Comparison of ENCODE assay signal across 27 cellular contexts in genomic region chr11:117061256-117061655, GRCh38. TPM values are rescaled to one million over a fixed set of nuclear protein-coding genes. Genes with fewer than 3 reads are reported as not detected.
A peak's percentile ranks its signal among the peaks of the same experiment; 100 is the strongest.
DNase-seq lines count a peak whose midpoint lies in the region; ATAC-seq, FAIRE-seq and TF ChIP-seq lines count a peak whose summit lies in the region.
"Had no signal": no experiment of that assay in that cellular context is flagged by ENCODE, and none has a peak within 500 bp of the region (broad histone marks: within the 10 kb centered on the region; RNA-seq: fewer than 3 reads in every experiment).

No MANE protein-coding gene starts in this region.

- no peak overlapping the region for H3K4me2 ChIP-seq in HepG2 (ENCODE audit: low read depth, low read length)
- H3K4me2 ChIP-seq: GM23338 had no signal

- peak; percentile 41 for DNase-seq in activated CD4-positive, alpha-beta T cell treated with anti-CD3 and anti-CD28 coated beads, Interleukin-2, amount 10 ng/mL, durations not matched to agents 24 days and 14 days
- DNase-seq in activated CD4-positive, alpha-beta T cell treated with anti-CD3 and anti-CD28 coated beads for 36 hours, result no peak
- no peak for DNase-seq in HepG2 (ENCODE audit: low spot score)
- DNase-seq in colonic mucosa, result no peak
- no peak for DNase-seq in cerebellar cortex (ENCODE audit: low spot score)
- DNase-seq in NCI-H187 treated with DMSO at 0.1 percent for 48 hours (lab: John Stamatoyannopoulos, UW), result no peak
- DNase-seq: CD4-positive, alpha-beta T cell; COR-L47; DMS53; H9; HFFc6; Karpas-422; NCI-H1105 treated with DMSO at 0.1 percent for 48 hours; NCI-H146; NCI-H2029; NCI-H446; NCI-H524 treated with DMSO at 0.1 percent for 48 hours; NCI-H774; Right ventricle myocardium superior; RPMI8226 had no signal

- no peak for FAIRE-seq in HepG2 (lab: Jason Lieb, UNC)
- FAIRE-seq: G401.6, GM12878 had no signal

- TF ChIP-seq CTCF in HEK293 (tag by site-specific recombination; IDR thresholded peaks at IDR 0.05) (no peak), HepG2 (CRISPR knock-in tag; IDR thresholded peaks at IDR 0.05) (no peak), colonic mucosa (IDR thresholded peaks at IDR 0.05) (no peak)

- H3K4me1 Mint-ChIP-seq in activated CD4-positive, alpha-beta T cell treated with anti-CD3 and anti-CD28 coated beads, Interleukin-2, amount 10 ng/mL, durations not matched to agents 24 days and 14 days, result peaks cover 46% of the 10 kb centered on the region
- peaks cover 59% of the 10 kb centered on the region for H3K4me1 Mint-ChIP-seq in activated CD4-positive, alpha-beta T cell treated with anti-CD3 and anti-CD28 coated beads for 36 hours
- H3K4me1 Mint-ChIP-seq in activated T-helper 17 cell treated with anti-CD3 and anti-CD28 coated beads, Interleukin-2, amount 50 U/mL, for 72 hours, result peaks cover 49% of the 10 kb centered on the region

- no peaks in the 10 kb centered on the region for H3K9me3 ChIP-seq in HEK293 (ENCODE audit: control insufficient read depth, insufficient read depth, low read depth, low read length)
- no peaks in the 10 kb centered on the region for H3K9me3 ChIP-seq in HepG2 (ENCODE audit: low read length)
- no peaks in the 10 kb centered on the region for H3K9me3 ChIP-seq in colonic mucosa
- H3K9me3 ChIP-seq: BLaER1 treated with 17β-estradiol and CSF1 and Interleukin-3, amounts not matched to agents 10 nM and 100 nM had no signal

- no peak for ATAC-seq in activated CD4-positive, alpha-beta T cell treated with anti-CD3 and anti-CD28 coated beads for 36 hours
- ATAC-seq in activated T-helper 17 cell treated with anti-CD3 and anti-CD28 coated beads, Interleukin-2, amount 50 U/mL, for 72 hours (replicated peaks), result no peak
- no peak for ATAC-seq in HepG2
- ATAC-seq: GM23338 had no signal

- H3K27ac Mint-ChIP-seq in activated CD4-positive, alpha-beta T cell treated with anti-CD3 and anti-CD28 coated beads, Interleukin-2, amount 10 ng/mL, durations not matched to agents 24 days and 14 days, result no peak overlapping the region
- no peak overlapping the region for H3K27ac Mint-ChIP-seq in activated CD4-positive, alpha-beta T cell treated with anti-CD3 and anti-CD28 coated beads for 36 hours
- H3K27ac Mint-ChIP-seq in activated T-helper 17 cell treated with anti-CD3 and anti-CD28 coated beads, Interleukin-2, amount 50 U/mL, for 72 hours, result peak overlapping the region; percentile 39
- H3K27ac Mint-ChIP-seq: CD4-positive, alpha-beta T cell; GM23338; HFFc6 had no signal

- H3K4me3 ChIP-seq in HEK293 (ENCODE audit: low read depth, low read length), result no peak overlapping the region
- no peak overlapping the region for H3K4me3 ChIP-seq in HepG2 (replicated peaks in 1 of 3; ENCODE audit: insufficient read depth in 1 of 3, low read depth in 2 of 3, low read length in 3 of 3)
- no peak overlapping the region for H3K4me3 ChIP-seq in colonic mucosa
- H3K4me3 ChIP-seq: BLaER1 treated with 17β-estradiol and CSF1 and Interleukin-3, amounts not matched to agents 10 nM and 100 nM; GM12878; GM23338 had no signal

- WGBS in HepG2 (ENCODE audit: low lambda C conversion rate), result 92% methylated on average over 5 of the region's 5 CpGs

- no peak for TF ChIP-seq RAD21 in HepG2 (CRISPR knock-in tag; IDR thresholded peaks at IDR 0.05)

- H2AFZ ChIP-seq in HepG2 (ENCODE audit: low read length), result no peak overlapping the region
- H2AFZ ChIP-seq: GM23338 had no signal

- H3K27ac ChIP-seq in HEK293 (ENCODE audit: extremely low read depth, low read depth, low read length), result no peak overlapping the region
- no peak overlapping the region for H3K27ac ChIP-seq in HepG2 (ENCODE audit: extremely low read length, insufficient read depth, low read length)
- H3K27ac ChIP-seq in colonic mucosa, result no peak overlapping the region
- H3K27ac ChIP-seq: BLaER1 treated with 17β-estradiol and CSF1 and Interleukin-3, amounts not matched to agents 10 nM and 100 nM; HL-60 had no signal

- H3K36me3 ChIP-seq in HEK293 (ENCODE audit: control insufficient read depth in 2 of 2, insufficient read depth in 1 of 2, low read length in 2 of 2) (no peaks in the 10 kb centered on the region), HepG2 (replicated peaks in 1 of 2; ENCODE audit: control insufficient read depth in 1 of 2, insufficient read depth in 2 of 2, low read length in 2 of 2) (no peaks in the 10 kb centered on the region), colonic mucosa (no peaks in the 10 kb centered on the region)

- no peaks in the 10 kb centered on the region for H3K27me3 ChIP-seq in HepG2 (ENCODE audit: control insufficient read depth in 1 of 2, insufficient read depth in 2 of 2, low read length in 2 of 2)
- H3K27me3 ChIP-seq in colonic mucosa, result no peaks in the 10 kb centered on the region
- H3K27me3 ChIP-seq: BLaER1 treated with 17β-estradiol and CSF1 and Interleukin-3, amounts not matched to agents 10 nM and 100 nM had no signal

- H3K9me3 Mint-ChIP-seq in activated CD4-positive, alpha-beta T cell treated with anti-CD3 and anti-CD28 coated beads, Interleukin-2, amount 10 ng/mL, durations not matched to agents 24 days and 14 days, result peaks cover 3% of the 10 kb centered on the region
- no peaks in the 10 kb centered on the region for H3K9me3 Mint-ChIP-seq in activated CD4-positive, alpha-beta T cell treated with anti-CD3 and anti-CD28 coated beads for 36 hours (ENCODE audit: low read depth)
- no peaks in the 10 kb centered on the region for H3K9me3 Mint-ChIP-seq in activated T-helper 17 cell treated with anti-CD3 and anti-CD28 coated beads, Interleukin-2, amount 50 U/mL, for 72 hours
- H3K9me3 Mint-ChIP-seq: CD4-positive, alpha-beta T cell; GM23338; H9; HFFc6 had no signal

- peaks cover 7% of the 10 kb centered on the region for H3K4me1 ChIP-seq in HEK293 (ENCODE audit: control insufficient read depth, insufficient read depth, low read length)
- peaks cover 27% of the 10 kb centered on the region; the same call in 1 of the 2 replicates for H3K4me1 ChIP-seq in HepG2 (ENCODE audit: insufficient read depth, low read length)
- H3K4me1 ChIP-seq in colonic mucosa, result no peaks in the 10 kb centered on the region

- intact Hi-C loops in activated CD4-positive, alpha-beta T cell treated with anti-CD3 and anti-CD28 coated beads, Interleukin-2, amount 10 ng/mL, durations not matched to agents 24 days and 14 days (cut with micrococcal nuclease), result no loop called here
- intact Hi-C loops in activated CD4-positive, alpha-beta T cell treated with anti-CD3 and anti-CD28 coated beads for 36 hours (cut with DNase I, micrococcal nuclease), result no loop called here
- intact Hi-C loops in HepG2 (cut with micrococcal nuclease; ENCODE audit: unreplicated experiment) (no loop called here), colonic mucosa (cut with DNase I) (no loop called here)

- peaks cover 36% of the 10 kb centered on the region for H4K20me1 ChIP-seq in HepG2 (ENCODE audit: insufficient read depth, low read length)

- H3K9ac ChIP-seq in HepG2 (ENCODE audit: insufficient read depth, low read depth, low read length) (no peak overlapping the region), colonic mucosa (ENCODE audit: low read depth in 2 of 2, low read length in 2 of 2) (no peak overlapping the region)
- H3K9ac ChIP-seq: BLaER1 treated with 17β-estradiol and CSF1 and Interleukin-3, amounts not matched to agents 10 nM and 100 nM had no signal

- CTCF ChIA-PET in activated CD4-positive, alpha-beta T cell treated with anti-CD3 and anti-CD28 coated beads for 36 hours (lab: Charles Lee), result interaction anchor here (1.3 to 1.6 kb wide), 2 partner anchors 21 to 36 kb away, joined by 3 to 4 read pairs; no protein-coding TSS in a partner anchor
- CTCF ChIA-PET in HEK293 (lab: Yijun Ruan, JAX) (no interaction called here), HepG2 (lab: Yijun Ruan, JAX; ENCODE audit: low intra/inter-chr PET ratio, low total read pairs) (no interaction called here)

- no TSS peak for BruUV-seq in HepG2 (replicated peaks; lab: Mats Ljungman, UMichigan)

- peaks cover 7% of the 10 kb centered on the region for H3K36me3 Mint-ChIP-seq in activated CD4-positive, alpha-beta T cell treated with anti-CD3 and anti-CD28 coated beads, Interleukin-2, amount 10 ng/mL, durations not matched to agents 24 days and 14 days (ENCODE audit: low read depth)
- peaks cover 4% of the 10 kb centered on the region for H3K36me3 Mint-ChIP-seq in activated CD4-positive, alpha-beta T cell treated with anti-CD3 and anti-CD28 coated beads for 36 hours (ENCODE audit: low read depth)
- H3K36me3 Mint-ChIP-seq in activated T-helper 17 cell treated with anti-CD3 and anti-CD28 coated beads, Interleukin-2, amount 50 U/mL, for 72 hours (ENCODE audit: low read depth), result peaks cover 9% of the 10 kb centered on the region

- no peaks in the 10 kb centered on the region for H3K27me3 Mint-ChIP-seq in activated CD4-positive, alpha-beta T cell treated with anti-CD3 and anti-CD28 coated beads, Interleukin-2, amount 10 ng/mL, durations not matched to agents 24 days and 14 days
- no peaks in the 10 kb centered on the region for H3K27me3 Mint-ChIP-seq in activated CD4-positive, alpha-beta T cell treated with anti-CD3 and anti-CD28 coated beads for 36 hours
- no peaks in the 10 kb centered on the region for H3K27me3 Mint-ChIP-seq in activated T-helper 17 cell treated with anti-CD3 and anti-CD28 coated beads, Interleukin-2, amount 50 U/mL, for 72 hours
- H3K27me3 Mint-ChIP-seq: CD4-positive, alpha-beta T cell had no signal

- no peak for TF ChIP-seq POLR2A in HepG2 (IDR thresholded peaks at IDR 0.05; ENCODE audit: insufficient read depth in 1 of 2, low read depth in 2 of 2, low read length in 2 of 2)

- in situ Hi-C loops in HepG2 (cut with HindIII; ENCODE audit: extremely low pct_ligation_motif_present, low pct_unique_long_range_greater_than_20kb), result no loop called here

- TF ChIP-seq EP300 in HepG2 (IDR thresholded peaks at IDR 0.05; ENCODE audit: low read depth in 2 of 2, low read length in 2 of 2), result no peak
- TF ChIP-seq EP300 in HepG2 (CRISPR knock-in tag; IDR thresholded peaks at IDR 0.05; ENCODE audit: borderline replicate concordance), result no peak

- POLR2A ChIA-PET in activated CD4-positive, alpha-beta T cell treated with anti-CD3 and anti-CD28 coated beads for 36 hours (lab: Charles Lee), result interaction anchor here (0.7 kb wide), 1 partner anchor 12 kb away, joined by 16 read pairs; no protein-coding TSS in a partner anchor
- POLR2A ChIA-PET in HEK293 (lab: Yijun Ruan, JAX), result no interaction called here
- POLR2A ChIA-PET in HepG2 (lab: Yijun Ruan, JAX), result no interaction called here

- no peak overlapping the region for H3K4me3 Mint-ChIP-seq in activated CD4-positive, alpha-beta T cell treated with anti-CD3 and anti-CD28 coated beads, Interleukin-2, amount 10 ng/mL, durations not matched to agents 24 days and 14 days
- H3K4me3 Mint-ChIP-seq in activated CD4-positive, alpha-beta T cell treated with anti-CD3 and anti-CD28 coated beads for 36 hours, result no peak overlapping the region
- H3K4me3 Mint-ChIP-seq in activated T-helper 17 cell treated with anti-CD3 and anti-CD28 coated beads, Interleukin-2, amount 50 U/mL, for 72 hours, result no peak overlapping the region
- H3K4me3 Mint-ChIP-seq: CD4-positive, alpha-beta T cell; GM23338; H9; HFFc6 had no signal

- H3K79me2 ChIP-seq in HepG2 (ENCODE audit: insufficient read depth, low read length), result peaks cover 46% of the 10 kb centered on the region

RNA-seq across cellular contexts. Expression of gene SIK3, which starts 37.0 kb away (rescaled TPM):
- 38.4 and 38.7 TPM in 2 replicates for total RNA-seq in activated CD4-positive, alpha-beta T cell treated with anti-CD3 and anti-CD28 coated beads, Interleukin-2, amount 10 ng/mL, durations not matched to agents 24 days and 14 days
- 10 to 100 TPM; 23.6 to 25.3 TPM for total RNA-seq in activated CD4-positive, alpha-beta T cell treated with anti-CD3 and anti-CD28 coated beads for 36 hours
- total RNA-seq in activated T-helper 17 cell treated with anti-CD3 and anti-CD28 coated beads, Interleukin-2, amount 50 U/mL, for 72 hours, result 10 to 100 TPM; 41.9 to 55.7 TPM
- total RNA-seq in HepG2 (2016; rRNA removed; fragmentation: Illumina TruSeq; extraction: Trizol), result 9.8 and 11.3 TPM in 2 replicates
- total RNA-seq in HepG2 (2016; cell fraction: cytosol; rRNA removed; fragmentation: Illumina TruSeq; extraction: Trizol; ENCODE audit: low read depth), result 6.0 and 6.1 TPM in 2 replicates
- total RNA-seq in HepG2 (2016; cell fraction: insoluble cytoplasmic fraction; rRNA removed; fragmentation: Illumina TruSeq; extraction: Trizol), result 9.5 and 11.9 TPM in 2 replicates
- total RNA-seq in HepG2 (2016; cell fraction: membrane; rRNA removed; fragmentation: Illumina TruSeq; extraction: Trizol), result 9.6 and 12.4 TPM in 2 replicates
- total RNA-seq in HepG2 (2016; cell fraction: nucleus; rRNA removed; fragmentation: Illumina TruSeq; extraction: Trizol), result 23.0 and 23.2 TPM in 2 replicates
- 5.7 and 8.0 TPM in 2 replicates for polyA plus RNA-seq in HepG2 (2011; rRNA removed)
- polyA plus RNA-seq in HepG2 (2011; cell fraction: cytosol; rRNA removed), result 4.5 and 4.9 TPM in 2 replicates
- 27.4 and 30.5 TPM in 2 replicates for polyA plus RNA-seq in HepG2 (2011; cell fraction: nucleus; rRNA removed)
- polyA plus RNA-seq in HepG2 (2012), result 16.2 and 16.5 TPM in 2 replicates
- polyA plus RNA-seq in HepG2 (2016; cell fraction: cytosol; fragmentation: Illumina TruSeq; extraction: Trizol; ENCODE audit: low read depth), result 2.3 and 2.6 TPM in 2 replicates
- polyA plus RNA-seq in HepG2 (2016; cell fraction: insoluble cytoplasmic fraction; fragmentation: Illumina TruSeq; extraction: Trizol; ENCODE audit: low read depth), result 8.4 and 11.2 TPM in 2 replicates
- polyA plus RNA-seq in HepG2 (2016; cell fraction: membrane; fragmentation: Illumina TruSeq; extraction: Trizol; ENCODE audit: low read depth), result 4.2 and 5.0 TPM in 2 replicates
- 23.6 and 25.1 TPM in 2 replicates for polyA plus RNA-seq in HepG2 (2016; cell fraction: nucleus; fragmentation: Illumina TruSeq; extraction: Trizol; ENCODE audit: insufficient read depth, low read depth)
- polyA minus RNA-seq in HepG2 (2011; rRNA and poly(A)+ RNA removed; ENCODE audit: low replicate concordance), result 13.9 and 17.8 TPM in 2 replicates
- polyA minus RNA-seq in HepG2 (2011; cell fraction: cytosol; rRNA and poly(A)+ RNA removed), result 5.2 and 6.9 TPM in 2 replicates
- 37.6 and 53.8 TPM in 2 replicates for polyA minus RNA-seq in HepG2 (2011; cell fraction: nucleus; rRNA and poly(A)+ RNA removed)
- total RNA-seq in colonic mucosa, result 10 to 100 TPM; 26.7 to 28.0 TPM
